ENCODE assay signal across 8 cellular contexts in genomic region chr5:65926893-65927292, GRCh38. TPM values are rescaled to one million over a fixed set of nuclear protein-coding genes. Genes with fewer than 3 reads are reported as not detected.
A peak's percentile ranks its signal among the peaks of the same experiment; 100 is the strongest.
DNase-seq lines count a peak whose midpoint lies in the region; ATAC-seq, FAIRE-seq and TF ChIP-seq lines count a peak whose summit lies in the region.

No MANE protein-coding gene starts in this region.

- peak overlapping the region; percentile 67 for H3K4me3 ChIP-seq in CD8-positive, alpha-beta T cell (ENCODE audit: low read depth, low read length)
- H3K4me3 ChIP-seq in astrocyte (ENCODE audit: insufficient read depth, low read depth, low read length) (peak overlapping the region; percentile 90), left lung (peak overlapping the region; percentile 83 to 91)

- no peaks in the 10 kb centered on the region for H3K9me3 Mint-ChIP-seq in CD8-positive, alpha-beta T cell
- H3K9me3 Mint-ChIP-seq in astrocyte (ENCODE audit: unreplicated experiment), result no peaks in the 10 kb centered on the region

- H3K27ac Mint-ChIP-seq in CD8-positive, alpha-beta T cell, result peak overlapping the region; percentile 95
- peak overlapping the region; percentile 88 for H3K27ac Mint-ChIP-seq in astrocyte (ENCODE audit: unreplicated experiment)

- H3K36me3 ChIP-seq in CD8-positive, alpha-beta T cell (ENCODE audit: insufficient read depth, low read length), result no peaks in the 10 kb centered on the region
- H3K36me3 ChIP-seq in KOPT-K1 (ENCODE audit: insufficient read depth, low read length) (peaks cover 5% of the 10 kb centered on the region), astrocyte (ENCODE audit: insufficient read depth, low read length) (no peaks in the 10 kb centered on the region), left lung (no peaks in the 10 kb centered on the region)

- H3K9ac ChIP-seq in astrocyte (ENCODE audit: low read length), result peak overlapping the region; percentile 98

- H3K4me3 Mint-ChIP-seq in CD8-positive, alpha-beta T cell, result peak overlapping the region; percentile 95
- H3K4me3 Mint-ChIP-seq in astrocyte (ENCODE audit: unreplicated experiment), result peak overlapping the region; percentile 99

- peaks cover 34% of the 10 kb centered on the region for H4K20me1 ChIP-seq in astrocyte (ENCODE audit: insufficient read depth, low read length)

- peak overlapping the region; percentile 85 for H3K4me2 ChIP-seq in astrocyte (ENCODE audit: low read length)

- TF ChIP-seq CTCF in CD8-positive, alpha-beta T cell (IDR thresholded peaks at IDR 0.05), result no peak
- TF ChIP-seq CTCF in astrocyte (IDR thresholded peaks at IDR 0.05; ENCODE audit: insufficient read depth, low read depth, low read length) (no peak), left lung (IDR thresholded peaks at IDR 0.05) (no peak)

- H3K4me1 ChIP-seq in CD8-positive, alpha-beta T cell (ENCODE audit: insufficient read depth, low read length), result peaks cover 31% of the 10 kb centered on the region
- H3K4me1 ChIP-seq in astrocyte (ENCODE audit: insufficient read depth, low read length) (peaks cover 11% of the 10 kb centered on the region), left lung (peaks cover 6 to 48% of the 10 kb centered on the region in 2 donors)

- intact Hi-C loops in CD8-positive, alpha-beta T cell (cut with DNase I, micrococcal nuclease), result loop anchor here (1.0 to 10.0 kb wide), 7 partner anchors 35 to 365 kb away; partner anchors contain the start of genes CENPK (in 2 of the 2), PPWD1 (in 2 of the 2), NLN (in 1 of the 2) and SGTB (in 1 of the 2)
- intact Hi-C loops in left lung (cut with DNase I), result no loop called here

- H3K27ac ChIP-seq in CD8-positive, alpha-beta T cell (ENCODE audit: low read depth, low read length), result peak overlapping the region; percentile 84
- peak overlapping the region; percentile 98 for H3K27ac ChIP-seq in KOPT-K1 (ENCODE audit: low read depth, low read length, poor library complexity, severe bottlenecking)
- peak overlapping the region; percentile 96 for H3K27ac ChIP-seq in astrocyte (ENCODE audit: low read depth, low read length)
- peak overlapping the region; percentile 100 for H3K27ac ChIP-seq in left lung
- peak overlapping the region; percentile 91 for H3K27ac ChIP-seq in temporal lobe (ENCODE audit: low read depth, low read length)

- no peak for FAIRE-seq in astrocyte (lab: Jason Lieb, UNC)

- peaks cover 50% of the 10 kb centered on the region for H3K4me1 Mint-ChIP-seq in CD8-positive, alpha-beta T cell (ENCODE audit: low read depth)
- H3K4me1 Mint-ChIP-seq in astrocyte (ENCODE audit: low read depth, unreplicated experiment), result peaks cover 21% of the 10 kb centered on the region

- no peak for ATAC-seq in CD8-positive, alpha-beta T cell
- no peak for ATAC-seq in left lung
- ATAC-seq in GM18870 (IDR thresholded peaks at IDR 0.05; ENCODE audit: unreplicated experiment), result no peak

- POLR2A ChIA-PET in CD8-positive, alpha-beta T cell (lab: Charles Lee), result interaction anchor here (0.5 to 3.6 kb wide), 13 partner anchors 10 to 365 kb away, joined by 3 to 29 read pairs (median 4); partner anchors contain the start of genes NLN, SGTB and SREK1

- no peaks in the 10 kb centered on the region for H3K9me3 ChIP-seq in CD8-positive, alpha-beta T cell (ENCODE audit: low read length)
- H3K9me3 ChIP-seq in KOPT-K1 (ENCODE audit: insufficient read depth, low read length, poor library complexity, severe bottlenecking) (no peaks in the 10 kb centered on the region), astrocyte (ENCODE audit: insufficient read depth, low read depth, low read length) (no peaks in the 10 kb centered on the region), left lung (no peaks in the 10 kb centered on the region)

- CTCF ChIA-PET in CD8-positive, alpha-beta T cell (lab: Charles Lee), result interaction anchor here (1.1 to 1.4 kb wide), 2 partner anchors 9 to 214 kb away, joined by 3 to 5 read pairs; no protein-coding TSS in a partner anchor

- no peak overlapping the region for H2AFZ ChIP-seq in astrocyte (ENCODE audit: low read depth, low read length)

- H3K27me3 Mint-ChIP-seq in CD8-positive, alpha-beta T cell (ENCODE audit: low read depth), result no peaks in the 10 kb centered on the region
- H3K27me3 Mint-ChIP-seq in astrocyte (ENCODE audit: low read depth, unreplicated experiment), result no peaks in the 10 kb centered on the region

- H3K27me3 ChIP-seq in CD8-positive, alpha-beta T cell (ENCODE audit: insufficient read depth, low read length), result no peaks in the 10 kb centered on the region
- H3K27me3 ChIP-seq in astrocyte (ENCODE audit: insufficient read depth, low read length) (no peaks in the 10 kb centered on the region), left lung (no peaks in the 10 kb centered on the region)

- peak in 3 of 7 experiments; percentile 6 to 15 (median 15) for DNase-seq in CD8-positive, alpha-beta T cell
- DNase-seq in astrocyte (ENCODE audit: low read depth), result no peak
- DNase-seq in left lung, result no peak
- no peak for DNase-seq in NCI-H2171 treated with DMSO at 0.1 percent for 48 hours (lab: John Stamatoyannopoulos, UW)
- DNase-seq in NCI-H1694 (lab: John Stamatoyannopoulos, UW), result no peak

- peaks cover 55% of the 10 kb centered on the region for H3K79me2 ChIP-seq in astrocyte (ENCODE audit: insufficient read depth, low read length)

- peaks cover 33% of the 10 kb centered on the region for H3K36me3 Mint-ChIP-seq in CD8-positive, alpha-beta T cell
- peaks cover 3% of the 10 kb centered on the region for H3K36me3 Mint-ChIP-seq in astrocyte (ENCODE audit: low read depth, unreplicated experiment)

RNA-seq across cellular contexts. Expression of gene ERBIN, which starts 0.5 kb away (rescaled TPM):
- total RNA-seq in CD8-positive, alpha-beta T cell, result 10 to 100 TPM; 85.6 to 87.1 TPM
- 80.8 and 83.4 TPM in 2 replicates for total RNA-seq in astrocyte
- 10 to 100 TPM; 73.1 to 77.8 TPM for total RNA-seq in left lung
- total RNA-seq in temporal lobe, result 63.2 TPM

Comparison
In these comparisons a context has a peak if more than half of its experiments do, and no peak if none do; other contexts are left out.
1. intact Hi-C loops: an anchor here in CD8-positive, alpha-beta T cell (1.0 to 10.0 kb wide); none called in left lung.